Comparison of ENCODE assay signal across 21 cellular contexts in the genomic region with DNA sequence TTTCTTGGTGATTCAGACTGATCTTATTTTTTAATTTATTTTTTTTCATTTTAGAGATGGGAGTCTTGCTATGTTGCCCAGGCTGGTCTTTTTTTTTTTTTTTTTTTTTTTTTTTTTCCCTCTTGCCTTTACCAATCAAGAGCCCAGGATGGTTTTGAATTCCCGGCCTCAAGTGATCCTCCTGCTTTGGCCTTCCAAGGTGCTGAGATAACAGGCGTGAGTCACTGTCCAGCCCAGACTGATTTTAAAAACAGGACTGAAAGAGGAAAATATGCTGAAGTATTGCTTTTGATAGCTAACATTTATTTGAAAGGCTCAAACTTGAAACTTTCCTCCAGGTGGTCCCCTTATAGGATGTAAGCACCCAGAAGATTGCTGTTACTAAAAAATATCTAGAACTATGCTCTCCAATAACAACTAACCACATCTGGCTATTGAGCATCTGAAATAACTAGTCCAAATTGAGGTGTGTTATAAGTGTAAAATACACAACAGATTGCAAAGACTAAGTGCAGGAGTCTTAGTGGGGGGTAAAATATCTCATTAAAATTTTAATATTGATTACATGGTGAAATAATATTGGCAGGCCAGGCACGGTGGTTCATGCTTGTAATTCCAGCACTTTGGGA. TPM values are rescaled to one million over a fixed set of nuclear protein-coding genes. Genes with fewer than 3 reads are reported as not detected.
"Had no signal": no experiment of that assay in that cellular context is flagged by ENCODE, and none has a peak within 500 bp of the region (broad histone marks: within the 10 kb centered on the region; RNA-seq: fewer than 3 reads in every experiment).

No MANE protein-coding gene starts in this region.

- H3K4me1 ChIP-seq: prostate gland, right atrium auricular region, suprapubic skin, transverse colon, vagina had no signal

- ATAC-seq: left lobe of liver; naive thymus-derived CD8-positive, alpha-beta T cell; sciatic nerve; stimulated activated naive CD8-positive, alpha-beta T cell treated with anti-CD3 and anti-CD28 coated beads, Interleukin-15, amount 100 ng/mL, for 72 hours had no signal

- H3K4me3 ChIP-seq: prostate gland, right atrium auricular region, smooth muscle cell, suprapubic skin, transverse colon, vagina had no signal

- H3K9me3 ChIP-seq: prostate gland, right atrium auricular region, suprapubic skin, transverse colon, vagina had no signal

- H3K4me2 ChIP-seq: smooth muscle cell had no signal

- H3K27me3 ChIP-seq: right atrium auricular region, suprapubic skin, transverse colon, vagina had no signal

- FAIRE-seq: frontal cortex, kidney had no signal

- H3K27ac ChIP-seq: prostate gland, right atrium auricular region, suprapubic skin, transverse colon, vagina had no signal

- DNase-seq: cortex of kidney; kidney; mammary epithelial cell; naive thymus-derived CD8-positive, alpha-beta T cell; nephron progenitor cell; nucleus accumbens; stimulated activated CD4-positive, alpha-beta T cell treated with anti-CD3 and anti-CD28 coated beads, Interleukin-12 subunit alpha, Interleukin-12 subunit beta, amount 100 ng/mL, for 4 hours; stimulated activated CD4-positive, alpha-beta T cell treated with anti-CD3 and anti-CD28 coated beads, Interleukin-1b, Interleukin-23, amount 100 ng/mL, for 48 hours; stimulated activated CD4-positive, alpha-beta T cell treated with anti-CD3 and anti-CD28 coated beads, Interleukin-4, amount 100 ng/mL, for 1 hour; stimulated activated CD8-positive, alpha-beta memory T cell treated with anti-CD3 and anti-CD28 coated beads, Interleukin-4, amount 100 ng/mL, for 48 hours; stimulated activated naive CD4-positive, alpha-beta T cell; stimulated activated naive CD8-positive, alpha-beta T cell treated with anti-CD3 and anti-CD28 coated beads, Interleukin-15, amount 100 ng/mL, for 72 hours; transverse colon had no signal

RNA-seq across cellular contexts. Expression of a gene that starts 15.8 kb away (rescaled TPM):
- total RNA-seq: right atrium auricular region had no signal
